23 cellular contexts compared by ENCODE assay signal in genomic region chr3:7573330-7573729, GRCh38.
DNase-seq lines count a peak whose midpoint lies in the region; ATAC-seq, FAIRE-seq and TF ChIP-seq lines count a peak whose summit lies in the region.
"Had no signal": no experiment of that assay in that cellular context is flagged by ENCODE, and none has a peak within 500 bp of the region (broad histone marks: within the 10 kb centered on the region; RNA-seq: fewer than 3 reads in every experiment).

No MANE protein-coding gene starts in this region.

- H4K20me1 ChIP-seq in astrocyte (ENCODE audit: insufficient read depth, low read length), result no peaks in the 10 kb centered on the region

- no TSS peak for BruUV-seq in Caco-2 (replicated peaks; lab: Mats Ljungman, UMichigan)

- peak; percentile 89 for ATAC-seq in sciatic nerve
- ATAC-seq: GM12878 had no signal

- DNase-seq in astrocyte (ENCODE audit: low read depth), result peak; percentile 30
- peak; percentile 4 for DNase-seq in choroid plexus epithelial cell (ENCODE audit: low read depth)
- DNase-seq in left ventricle myocardium inferior, result no peak
- DNase-seq in sciatic nerve (ENCODE audit: low spot score), result no peak
- DNase-seq in Caco-2, result no peak
- DNase-seq in GDM1 (lab: John Stamatoyannopoulos, UW), result no peak
- DNase-seq in NCI-H2081 treated with DMSO at 0.1 percent for 48 hours (lab: John Stamatoyannopoulos, UW), result no peak
- DNase-seq: BE2C; CD4-positive, CD25-positive, alpha-beta regulatory T cell; DMS 273 treated with DMSO at 0.1 percent for 48 hours; DMS79 treated with DMSO at 0.1 percent for 48 hours; H7; KBM-7; MM.1S; NCI-H1092; NCI-H1436; NCI-H1930; NCI-H226; NCI-H510A treated with DMSO at 0.1 percent for 48 hours; NCI-H82; Peyer's patch had no signal

- H3K9me3 ChIP-seq in astrocyte (ENCODE audit: insufficient read depth, low read depth, low read length) (no peaks in the 10 kb centered on the region), left ventricle myocardium inferior (replicated peaks) (peaks cover 20% of the 10 kb centered on the region), Caco-2 (no peaks in the 10 kb centered on the region)
- H3K9me3 ChIP-seq: BE2C, Peyer's patch had no signal

- H3K79me2 ChIP-seq in astrocyte (ENCODE audit: insufficient read depth, low read length), result no peaks in the 10 kb centered on the region

- POLR2A ChIA-PET in Caco-2 (lab: Charles Lee), result no interaction called here

- H3K4me1 ChIP-seq in astrocyte (ENCODE audit: insufficient read depth, low read length) (no peaks in the 10 kb centered on the region), left ventricle myocardium inferior (peaks cover 5% of the 10 kb centered on the region), Caco-2 (no peaks in the 10 kb centered on the region)
- H3K4me1 ChIP-seq: BE2C, Peyer's patch had no signal

- intact Hi-C loops in left ventricle myocardium inferior (cut with micrococcal nuclease) (no loop called here), sciatic nerve (cut with DNase I) (no loop called here), Caco-2 (cut with micrococcal nuclease; ENCODE audit: unreplicated experiment) (no loop called here)

- no peak for FAIRE-seq in astrocyte (lab: Jason Lieb, UNC)
- FAIRE-seq: GM12878 had no signal

- H3K9ac ChIP-seq in astrocyte (ENCODE audit: low read length), result no peak overlapping the region

- CTCF ChIA-PET in Caco-2 (lab: Charles Lee), result no interaction called here

- H3K36me3 Mint-ChIP-seq in astrocyte (ENCODE audit: low read depth, unreplicated experiment) (no peaks in the 10 kb centered on the region), Caco-2 (ENCODE audit: insufficient read depth, unreplicated experiment) (no peaks in the 10 kb centered on the region)

- H3K27me3 ChIP-seq in astrocyte (ENCODE audit: insufficient read depth, low read length) (no peaks in the 10 kb centered on the region), left ventricle myocardium inferior (ENCODE audit: low read depth) (no peaks in the 10 kb centered on the region), Caco-2 (replicated peaks; ENCODE audit: control insufficient read depth, insufficient read depth, low read length) (no peaks in the 10 kb centered on the region)
- H3K27me3 ChIP-seq: BE2C, Peyer's patch had no signal

- no peak overlapping the region for H3K27ac ChIP-seq in astrocyte (ENCODE audit: low read depth, low read length)
- peak overlapping the region; percentile 16 for H3K27ac ChIP-seq in left ventricle myocardium inferior (replicated peaks)
- H3K27ac ChIP-seq: HL-60, Peyer's patch had no signal

- H3K4me3 Mint-ChIP-seq in astrocyte (ENCODE audit: unreplicated experiment), result no peak overlapping the region
- H3K4me3 Mint-ChIP-seq in Caco-2 (ENCODE audit: unreplicated experiment), result no peak overlapping the region
- H3K4me3 Mint-ChIP-seq: CD4-positive, CD25-positive, alpha-beta regulatory T cell had no signal

- no peaks in the 10 kb centered on the region for H3K36me3 ChIP-seq in astrocyte (ENCODE audit: insufficient read depth, low read length)
- no peaks in the 10 kb centered on the region for H3K36me3 ChIP-seq in left ventricle myocardium inferior
- no peaks in the 10 kb centered on the region for H3K36me3 ChIP-seq in Caco-2 (ENCODE audit: control insufficient read depth, insufficient read depth, low read length)
- H3K36me3 ChIP-seq: BE2C, Peyer's patch had no signal

- H3K9me3 Mint-ChIP-seq in astrocyte (ENCODE audit: unreplicated experiment) (peaks cover 13% of the 10 kb centered on the region), Caco-2 (ENCODE audit: unreplicated experiment) (peaks cover 11% of the 10 kb centered on the region)

- no peak overlapping the region for H3K4me2 ChIP-seq in astrocyte (ENCODE audit: low read length)

- H3K27me3 Mint-ChIP-seq in astrocyte (ENCODE audit: low read depth, unreplicated experiment) (no peaks in the 10 kb centered on the region), Caco-2 (ENCODE audit: insufficient read depth, unreplicated experiment) (no peaks in the 10 kb centered on the region)
- H3K27me3 Mint-ChIP-seq: CD4-positive, CD25-positive, alpha-beta regulatory T cell had no signal

- H2AFZ ChIP-seq in astrocyte (ENCODE audit: low read depth, low read length), result no peak overlapping the region

- no peak overlapping the region for H3K27ac Mint-ChIP-seq in astrocyte (ENCODE audit: unreplicated experiment)
- no peak overlapping the region for H3K27ac Mint-ChIP-seq in Caco-2 (ENCODE audit: unreplicated experiment)
- H3K27ac Mint-ChIP-seq: CD4-positive, CD25-positive, alpha-beta regulatory T cell had no signal

- no peak for TF ChIP-seq CTCF in astrocyte (IDR thresholded peaks at IDR 0.05; ENCODE audit: insufficient read depth, low read depth, low read length)
- TF ChIP-seq CTCF in choroid plexus epithelial cell (conservative IDR thresholded peaks at IDR 0.05; ENCODE audit: low read depth, low read length), result no peak
- no peak for TF ChIP-seq CTCF in left ventricle myocardium inferior (IDR thresholded peaks at IDR 0.05; ENCODE audit: borderline replicate concordance)
- no peak for TF ChIP-seq CTCF in Caco-2 (IDR thresholded peaks at IDR 0.05; ENCODE audit: insufficient read depth in 1 of 2, low read depth in 1 of 2, low read length in 1 of 2, severe bottlenecking in 1 of 2, unreplicated experiment in 1 of 2)

- H3K4me3 ChIP-seq in astrocyte (ENCODE audit: insufficient read depth, low read depth, low read length) (no peak overlapping the region), choroid plexus epithelial cell (ENCODE audit: low read depth, low read length) (no peak overlapping the region), left ventricle myocardium inferior (no peak overlapping the region), Caco-2 (ENCODE audit: low read depth, low read length) (no peak overlapping the region)
- H3K4me3 ChIP-seq: GM12878, Peyer's patch had no signal

- no peaks in the 10 kb centered on the region for H3K4me1 Mint-ChIP-seq in astrocyte (ENCODE audit: low read depth, unreplicated experiment)
- H3K4me1 Mint-ChIP-seq in Caco-2 (ENCODE audit: low read depth, unreplicated experiment), result no peaks in the 10 kb centered on the region
- H3K4me1 Mint-ChIP-seq: CD4-positive, CD25-positive, alpha-beta regulatory T cell had no signal

Comparison
In these comparisons a context has a peak if more than half of its experiments do, and no peak if none do; other contexts are left out.
1. DNase-seq: peak in astrocyte (single experiment) and choroid plexus epithelial cell (single experiment); none in left ventricle myocardium inferior (single experiment), sciatic nerve (single experiment), Caco-2 (0 of 2), GDM1 (single experiment) and NCI-H2081 treated with DMSO at 0.1 percent for 48 hours (single experiment).